1 cellular context compared by ENCODE assay signal in genomic region chr1:237834048-237834447, GRCh38.
TF ChIP-seq lines count a peak whose summit lies in the region.

No MANE protein-coding gene starts in this region.

TF ChIP-seq in GM23338, 12 proteins besides CTCF, POLR2A, EP300 and RAD21 (continued from another document):
- TF ChIP-seq, protein P1, sequence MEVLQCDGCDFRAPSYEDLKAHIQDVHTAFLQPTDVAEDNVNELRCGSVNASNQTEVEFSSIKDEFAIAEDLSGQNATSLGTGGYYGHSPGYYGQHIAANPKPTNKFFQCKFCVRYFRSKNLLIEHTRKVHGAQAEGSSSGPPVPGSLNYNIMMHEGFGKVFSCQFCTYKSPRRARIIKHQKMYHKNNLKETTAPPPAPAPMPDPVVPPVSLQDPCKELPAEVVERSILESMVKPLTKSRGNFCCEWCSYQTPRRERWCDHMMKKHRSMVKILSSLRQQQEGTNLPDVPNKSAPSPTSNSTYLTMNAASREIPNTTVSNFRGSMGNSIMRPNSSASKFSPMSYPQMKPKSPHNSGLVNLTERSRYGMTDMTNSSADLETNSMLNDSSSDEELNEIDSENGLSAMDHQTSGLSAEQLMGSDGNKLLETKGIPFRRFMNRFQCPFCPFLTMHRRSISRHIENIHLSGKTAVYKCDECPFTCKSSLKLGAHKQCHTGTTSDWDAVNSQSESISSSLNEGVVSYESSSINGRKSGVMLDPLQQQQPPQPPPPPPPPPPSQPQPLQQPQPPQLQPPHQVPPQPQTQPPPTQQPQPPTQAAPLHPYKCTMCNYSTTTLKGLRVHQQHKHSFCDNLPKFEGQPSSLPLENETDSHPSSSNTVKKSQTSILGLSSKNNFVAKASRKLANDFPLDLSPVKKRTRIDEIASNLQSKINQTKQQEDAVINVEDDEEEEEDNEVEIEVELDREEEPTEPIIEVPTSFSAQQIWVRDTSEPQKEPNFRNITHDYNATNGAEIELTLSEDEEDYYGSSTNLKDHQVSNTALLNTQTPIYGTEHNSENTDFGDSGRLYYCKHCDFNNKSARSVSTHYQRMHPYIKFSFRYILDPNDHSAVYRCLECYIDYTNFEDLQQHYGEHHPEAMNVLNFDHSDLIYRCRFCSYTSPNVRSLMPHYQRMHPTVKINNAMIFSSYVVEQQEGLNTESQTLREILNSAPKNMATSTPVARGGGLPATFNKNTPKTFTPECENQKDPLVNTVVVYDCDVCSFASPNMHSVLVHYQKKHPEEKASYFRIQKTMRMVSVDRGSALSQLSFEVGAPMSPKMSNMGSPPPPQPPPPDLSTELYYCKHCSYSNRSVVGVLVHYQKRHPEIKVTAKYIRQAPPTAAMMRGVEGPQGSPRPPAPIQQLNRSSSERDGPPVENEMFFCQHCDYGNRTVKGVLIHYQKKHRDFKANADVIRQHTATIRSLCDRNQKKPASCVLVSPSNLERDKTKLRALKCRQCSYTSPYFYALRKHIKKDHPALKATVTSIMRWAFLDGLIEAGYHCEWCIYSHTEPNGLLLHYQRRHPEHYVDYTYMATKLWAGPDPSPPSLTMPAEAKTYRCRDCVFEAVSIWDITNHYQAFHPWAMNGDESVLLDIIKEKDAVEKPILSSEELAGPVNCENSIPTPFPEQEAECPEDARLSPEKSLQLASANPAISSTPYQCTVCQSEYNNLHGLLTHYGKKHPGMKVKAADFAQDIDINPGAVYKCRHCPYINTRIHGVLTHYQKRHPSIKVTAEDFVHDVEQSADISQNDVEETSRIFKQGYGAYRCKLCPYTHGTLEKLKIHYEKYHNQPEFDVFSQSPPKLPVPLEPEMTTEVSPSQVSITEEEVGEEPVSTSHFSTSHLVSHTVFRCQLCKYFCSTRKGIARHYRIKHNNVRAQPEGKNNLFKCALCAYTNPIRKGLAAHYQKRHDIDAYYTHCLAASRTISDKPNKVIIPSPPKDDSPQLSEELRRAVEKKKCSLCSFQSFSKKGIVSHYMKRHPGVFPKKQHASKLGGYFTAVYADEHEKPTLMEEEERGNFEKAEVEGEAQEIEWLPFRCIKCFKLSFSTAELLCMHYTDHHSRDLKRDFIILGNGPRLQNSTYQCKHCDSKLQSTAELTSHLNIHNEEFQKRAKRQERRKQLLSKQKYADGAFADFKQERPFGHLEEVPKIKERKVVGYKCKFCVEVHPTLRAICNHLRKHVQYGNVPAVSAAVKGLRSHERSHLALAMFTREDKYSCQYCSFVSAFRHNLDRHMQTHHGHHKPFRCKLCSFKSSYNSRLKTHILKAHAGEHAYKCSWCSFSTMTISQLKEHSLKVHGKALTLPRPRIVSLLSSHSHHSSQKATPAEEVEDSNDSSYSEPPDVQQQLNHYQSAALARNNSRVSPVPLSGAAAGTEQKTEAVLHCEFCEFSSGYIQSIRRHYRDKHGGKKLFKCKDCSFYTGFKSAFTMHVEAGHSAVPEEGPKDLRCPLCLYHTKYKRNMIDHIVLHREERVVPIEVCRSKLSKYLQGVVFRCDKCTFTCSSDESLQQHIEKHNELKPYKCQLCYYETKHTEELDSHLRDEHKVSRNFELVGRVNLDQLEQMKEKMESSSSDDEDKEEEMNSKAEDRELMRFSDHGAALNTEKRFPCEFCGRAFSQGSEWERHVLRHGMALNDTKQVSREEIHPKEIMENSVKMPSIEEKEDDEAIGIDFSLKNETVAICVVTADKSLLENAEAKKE (CRISPR knock-in tag; IDR thresholded peaks at IDR 0.05) = no peak
- no peak for TF ChIP-seq STAT1 (IDR thresholded peaks at IDR 0.05; ENCODE audit: unreplicated experiment)
- TF ChIP-seq EZH2phosphoT487 (IDR thresholded peaks at IDR 0.05; ENCODE audit: unreplicated experiment) = no peak
- TF ChIP-seq, protein P2, sequence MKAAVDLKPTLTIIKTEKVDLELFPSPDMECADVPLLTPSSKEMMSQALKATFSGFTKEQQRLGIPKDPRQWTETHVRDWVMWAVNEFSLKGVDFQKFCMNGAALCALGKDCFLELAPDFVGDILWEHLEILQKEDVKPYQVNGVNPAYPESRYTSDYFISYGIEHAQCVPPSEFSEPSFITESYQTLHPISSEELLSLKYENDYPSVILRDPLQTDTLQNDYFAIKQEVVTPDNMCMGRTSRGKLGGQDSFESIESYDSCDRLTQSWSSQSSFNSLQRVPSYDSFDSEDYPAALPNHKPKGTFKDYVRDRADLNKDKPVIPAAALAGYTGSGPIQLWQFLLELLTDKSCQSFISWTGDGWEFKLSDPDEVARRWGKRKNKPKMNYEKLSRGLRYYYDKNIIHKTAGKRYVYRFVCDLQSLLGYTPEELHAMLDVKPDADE (IDR thresholded peaks at IDR 0.05) = no peak
- no peak for TF ChIP-seq ZNF331 (CRISPR knock-in tag; IDR thresholded peaks at IDR 0.05; ENCODE audit: low read depth)
